14 cellular contexts compared by ENCODE assay signal in genomic region chr7:43491984-43492383, GRCh38.
A peak's percentile ranks its signal among the peaks of the same experiment; 100 is the strongest.
DNase-seq lines count a peak whose midpoint lies in the region; ATAC-seq and TF ChIP-seq lines count a peak whose summit lies in the region.
"Had no signal": no experiment of that assay in that cellular context is flagged by ENCODE, and none has a peak within 500 bp of the region (broad histone marks: within the 10 kb centered on the region; RNA-seq: fewer than 3 reads in every experiment).

No MANE protein-coding gene starts in this region.

- H3K27ac ChIP-seq in thoracic aorta, result no peak overlapping the region
- H3K27ac ChIP-seq: gastrocnemius medialis, tibial nerve had no signal

- H3K4me1 Mint-ChIP-seq in HFFc6 (ENCODE audit: low read depth) (peaks cover 13% of the 10 kb centered on the region), glutamatergic neuron (ENCODE audit: low read depth, unreplicated experiment) (peaks cover 3% of the 10 kb centered on the region)

- TF ChIP-seq CTCF in HFFc6 (IDR thresholded peaks at IDR 0.05) (no peak), fibroblast of the aortic adventitia (IDR thresholded peaks at IDR 0.05; ENCODE audit: insufficient read depth, low read length) (no peak), thoracic aorta (IDR thresholded peaks at IDR 0.05) (no peak), glutamatergic neuron (IDR thresholded peaks at IDR 0.05; ENCODE audit: partially characterized antibody, unreplicated experiment) (no peak)

- no peak overlapping the region for H3K4me3 ChIP-seq in adipocyte (ENCODE audit: low read length)
- H3K4me3 ChIP-seq in fibroblast of the aortic adventitia (ENCODE audit: low read depth, low read length), result no peak overlapping the region
- no peak overlapping the region for H3K4me3 ChIP-seq in thoracic aorta
- H3K4me3 ChIP-seq: gastrocnemius medialis, tibial nerve had no signal

- H3K9me3 ChIP-seq in adipocyte (ENCODE audit: control insufficient read depth, low read length) (no peaks in the 10 kb centered on the region), thoracic aorta (no peaks in the 10 kb centered on the region)
- H3K9me3 ChIP-seq: gastrocnemius medialis, tibial nerve had no signal

- no peak overlapping the region for H3K9ac ChIP-seq in adipocyte (ENCODE audit: low read length)

- H3K9me3 Mint-ChIP-seq in HFFc6 (no peaks in the 10 kb centered on the region), glutamatergic neuron (ENCODE audit: unreplicated experiment) (no peaks in the 10 kb centered on the region)
- H3K9me3 Mint-ChIP-seq: activated T-helper 2 cell treated with anti-CD3 and anti-CD28 coated beads, Interferon-gamma antibody, Interleukin-2, Interleukin-4, amounts not matched to agents 10 μg/mL and 5 μg/mL and 100 μg/mL, durations not matched to agents 14 hours and 24 hours and 36 hours; nephron progenitor cell had no signal

- H3K27ac Mint-ChIP-seq in HFFc6 (no peak overlapping the region), glutamatergic neuron (ENCODE audit: unreplicated experiment) (no peak overlapping the region)
- H3K27ac Mint-ChIP-seq: activated T-helper 2 cell treated with anti-CD3 and anti-CD28 coated beads, Interferon-gamma antibody, Interleukin-2, Interleukin-4, amounts not matched to agents 10 μg/mL and 5 μg/mL and 100 μg/mL, durations not matched to agents 14 hours and 24 hours and 36 hours; nephron progenitor cell had no signal

- H3K4me1 ChIP-seq in adipocyte (ENCODE audit: control insufficient read depth, insufficient read depth, low read length) (peaks cover 22% of the 10 kb centered on the region), thoracic aorta (ENCODE audit: control insufficient read depth in 1 of 2, low read depth in 2 of 2) (peaks cover 5 to 28% of the 10 kb centered on the region in 2 donors)
- H3K4me1 ChIP-seq: gastrocnemius medialis had no signal

- peaks cover 5% of the 10 kb centered on the region; the same call in 1 of the 2 replicates for H3K36me3 Mint-ChIP-seq in HFFc6 (ENCODE audit: low read depth)
- peaks cover 5% of the 10 kb centered on the region for H3K36me3 Mint-ChIP-seq in glutamatergic neuron (ENCODE audit: unreplicated experiment)

- peak; percentile 62 for DNase-seq in HFFc6
- peak; percentile 72 for DNase-seq in adipocyte (ENCODE audit: low read depth)
- DNase-seq in fibroblast of the aortic adventitia (ENCODE audit: low read depth), result peak; percentile 77
- peak; percentile 8 for DNase-seq in thoracic aorta (ENCODE audit: low spot score)
- no peak for DNase-seq in T-helper 1 cell
- DNase-seq in glutamatergic neuron, result no peak
- DNase-seq: gastrocnemius medialis; left colon; NCI-H1436; nephron progenitor cell; NK-92 treated with Interleukin-12 subunit alpha and Interleukin-12 subunit beta, amount 100 ng/mL, for 24 hours had no signal

- H3K36me3 ChIP-seq in adipocyte (ENCODE audit: control insufficient read depth, insufficient read depth, low read length, severe bottlenecking) (no peaks in the 10 kb centered on the region), thoracic aorta (no peaks in the 10 kb centered on the region)
- H3K36me3 ChIP-seq: gastrocnemius medialis, tibial nerve had no signal

- ATAC-seq in thoracic aorta (ENCODE audit: insufficient number of reproducible peaks, low FRiP score, low read depth) (no peak), HG03432 (IDR thresholded peaks at IDR 0.05; ENCODE audit: unreplicated experiment) (no peak)
- ATAC-seq: gastrocnemius medialis, left colon had no signal

- H3K4me3 Mint-ChIP-seq in HFFc6 (no peak overlapping the region), glutamatergic neuron (ENCODE audit: unreplicated experiment) (no peak overlapping the region)
- H3K4me3 Mint-ChIP-seq: nephron progenitor cell had no signal

- peaks cover 11% of the 10 kb centered on the region for H3K27me3 ChIP-seq in adipocyte (replicated peaks; ENCODE audit: control insufficient read depth, insufficient read depth, low read length)
- no peaks in the 10 kb centered on the region for H3K27me3 ChIP-seq in thoracic aorta (replicated peaks; ENCODE audit: insufficient read depth)
- H3K27me3 ChIP-seq: gastrocnemius medialis, tibial nerve had no signal

- peaks cover 9% of the 10 kb centered on the region for H3K27me3 Mint-ChIP-seq in HFFc6 (ENCODE audit: insufficient read depth)
- peaks cover 2% of the 10 kb centered on the region for H3K27me3 Mint-ChIP-seq in glutamatergic neuron (ENCODE audit: unreplicated experiment)

Comparison
In these comparisons a context has a peak if more than half of its experiments do, and no peak if none do; other contexts are left out.
1. DNase-seq: peak in HFFc6 (single experiment), adipocyte (single experiment), fibroblast of the aortic adventitia (single experiment) and thoracic aorta (single experiment); none in T-helper 1 cell (0 of 5) and glutamatergic neuron (single experiment).